Comparison of ENCODE assay signal across 23 cellular contexts in the genomic region with DNA sequence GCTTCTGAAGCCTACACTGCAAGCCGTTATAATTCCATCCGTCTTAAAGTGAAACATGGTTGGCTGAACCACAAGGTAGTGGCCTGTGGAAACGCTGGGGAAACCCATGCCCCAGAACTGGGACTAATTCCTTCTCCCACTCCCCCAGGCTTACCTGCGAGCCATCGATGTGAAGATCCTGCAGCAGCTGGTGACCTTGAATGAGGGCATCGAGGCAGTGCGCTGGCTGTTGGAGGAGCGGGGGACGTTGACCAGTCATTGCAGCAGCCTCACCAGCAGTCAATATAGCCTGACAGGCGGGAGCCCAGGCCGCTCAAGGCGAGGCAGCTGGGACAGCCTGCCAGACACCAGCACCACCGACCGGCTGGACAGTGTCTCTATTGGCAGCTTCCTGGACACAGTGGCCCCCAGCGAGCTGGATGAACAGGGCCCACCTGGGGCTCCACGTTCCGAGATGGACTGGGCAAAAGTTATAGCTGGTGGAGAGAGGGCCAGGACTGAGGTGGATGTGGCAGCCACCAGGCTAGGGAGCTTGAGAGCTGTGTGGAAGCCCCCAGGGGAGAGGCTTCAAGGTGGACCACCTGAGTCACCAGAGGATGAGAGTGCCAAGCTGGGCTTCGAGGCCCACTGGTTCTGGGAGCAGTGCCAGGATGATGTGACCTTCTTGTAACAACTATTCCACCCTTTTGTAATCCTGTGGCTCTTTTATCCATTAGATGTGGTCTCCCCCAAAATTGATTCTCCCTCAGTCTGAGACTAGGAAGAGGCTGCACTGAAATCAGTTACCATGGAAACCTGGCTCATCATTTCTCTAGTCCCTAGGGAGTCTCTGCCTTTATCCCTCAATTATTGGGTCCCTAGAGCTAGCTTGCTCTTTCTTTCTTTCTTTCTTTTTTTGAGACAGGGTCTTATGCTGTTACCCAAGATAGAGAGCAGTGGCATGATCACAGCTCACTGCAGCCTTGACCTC. TPM values are rescaled to one million over a fixed set of nuclear protein-coding genes. Genes with fewer than 3 reads are reported as not detected.
A peak's percentile ranks its signal among the peaks of the same experiment; 100 is the strongest.
DNase-seq lines count a peak whose midpoint lies in the region; ATAC-seq and TF ChIP-seq lines count a peak whose summit lies in the region.
"Had no signal": no experiment of that assay in that cellular context is flagged by ENCODE, and none has a peak within 500 bp of the region (broad histone marks: within the 10 kb centered on the region; RNA-seq: fewer than 3 reads in every experiment).

No MANE protein-coding gene starts in this region.

- BruUV-seq in A673 (replicated peaks; lab: Mats Ljungman, UMichigan), result no TSS peak

- no peaks in the 10 kb centered on the region for H3K27me3 ChIP-seq in dorsolateral prefrontal cortex
- no peaks in the 10 kb centered on the region for H3K27me3 ChIP-seq in A673 (replicated peaks; ENCODE audit: insufficient read depth, low read depth, low read length, poor library complexity)
- H3K27me3 ChIP-seq: BLaER1, tibial artery had no signal

- H3K4me3 ChIP-seq in dorsolateral prefrontal cortex (peak overlapping the region in 1 of 59 donors; percentile 18), A673 (ENCODE audit: low read depth, low read length, poor library complexity, severe bottlenecking) (no peak overlapping the region)
- H3K4me3 ChIP-seq: BLaER1, GM23338, tibial artery had no signal

- POLR2A ChIA-PET in A673 (lab: Charles Lee; ENCODE audit: low non-redundant PET), result no interaction called here

- no peaks in the 10 kb centered on the region for H3K4me1 ChIP-seq in A673 (ENCODE audit: insufficient read depth, low read length, poor library complexity, severe bottlenecking)

- no peak for TF ChIP-seq CTCF in dorsolateral prefrontal cortex (IDR thresholded peaks at IDR 0.05 in 54 of 56, conservative IDR thresholded peaks at IDR 0.05 in 2 of 56; ENCODE audit: low read depth in 1 of 56, partially characterized antibody in 56 of 56)
- TF ChIP-seq CTCF in A673 (conservative IDR thresholded peaks at IDR 0.05; ENCODE audit: low read depth, low read length), result no peak

- H3K36me3 ChIP-seq in A673 (ENCODE audit: insufficient read depth, low read length, poor library complexity, severe bottlenecking), result no peaks in the 10 kb centered on the region
- H3K36me3 ChIP-seq: BLaER1 had no signal

- ATAC-seq in GM21825 (IDR thresholded peaks at IDR 0.05; ENCODE audit: unreplicated experiment), result no peak
- ATAC-seq: GM23338 had no signal

- H3K27ac ChIP-seq in dorsolateral prefrontal cortex, result peak overlapping the region in 56 of 59 donors; percentile 0 to 100 (median 94)
- H3K27ac ChIP-seq in A673 (ENCODE audit: low read depth, low read length, poor library complexity, severe bottlenecking), result no peak overlapping the region
- H3K27ac ChIP-seq: BLaER1, tibial artery had no signal

- no peaks in the 10 kb centered on the region for H3K9me3 ChIP-seq in A673 (ENCODE audit: low read depth, low read length, poor library complexity, severe bottlenecking)
- H3K9me3 ChIP-seq: BLaER1, tibial artery had no signal

- DNase-seq in NCI-H1436 (lab: John Stamatoyannopoulos, UW) (peak; percentile 42), NCI-H1436 treated with DMSO at 0.1 percent for 48 hours (lab: John Stamatoyannopoulos, UW) (no peak), M059J (ENCODE audit: low read depth) (peak; percentile 48), dorsolateral prefrontal cortex (peak in 3 of 10 donors; percentile 10 to 53 (median 51)), pons (ENCODE audit: low spot score) (peak; percentile 42), A673 (ENCODE audit: low spot score) (no peak), NCI-H2196 treated with DMSO at 0.1 percent for 48 hours (lab: John Stamatoyannopoulos, UW; ENCODE audit: unreplicated experiment) (no peak)
- DNase-seq: 8988T; activated effector memory CD4-positive, alpha-beta T cell treated with anti-CD3 and anti-CD28 coated beads, Interleukin-2, amount 50 U/mL, for 16 hours; amniotic stem cell; effector memory CD4-positive, alpha-beta T cell; naive B cell; NCI-H187; NCI-H524 treated with DMSO at 0.1 percent for 48 hours; OCI-M1; stimulated activated CD4-positive, alpha-beta T cell treated with anti-CD3 and anti-CD28 coated beads, Interleukin-12 subunit alpha, Interleukin-12 subunit beta, amount 100 ng/mL, for 4 hours; tibial artery had no signal

- intact Hi-C loops in dorsolateral prefrontal cortex (cut with DNase I) (loop anchor here (2.0 to 5.0 kb wide), 4 partner anchors 21 to 83 kb away; partner anchors contain the start of genes LRRC41 (in 1 of the 2), POMGNT1 (in 1 of the 2) and UQCRH (in 1 of the 2)), A673 (cut with micrococcal nuclease; ENCODE audit: unreplicated experiment) (no loop called here)

- CTCF ChIA-PET in A673 (lab: Charles Lee), result interaction anchor here (0.7 kb wide), 1 partner anchor 27 kb away, joined by 4 read pairs; no protein-coding TSS in a partner anchor

RNA-seq across cellular contexts. Expression of gene LURAP1, which starts 16.7 kb away (rescaled TPM):
- total RNA-seq in M059J (2014; rRNA removed; shearing (Covaris generic)), result 0.32 and 0.89 TPM in 2 replicates
- total RNA-seq in dorsolateral prefrontal cortex, result 10 to 100 TPM; 15.7 to 34.1 (median 24.1) TPM
- total RNA-seq in A673 (2021), result 1.1 and 1.5 TPM in 2 replicates

RNA-seq across cellular contexts. Expression of gene POMGNT1, which starts 21.6 kb away (rescaled TPM):
- total RNA-seq in M059J (2014; rRNA removed; shearing (Covaris generic)), result 59.1 and 90.4 TPM in 2 replicates
- total RNA-seq in dorsolateral prefrontal cortex, result 100 to 1,000 TPM in 32 of 120 experiments, 10 to 100 TPM in 88; 58.7 to 145 (median 92.1) TPM
- 71.0 and 90.9 TPM in 2 replicates for total RNA-seq in A673 (2021)

RNA-seq across cellular contexts. Expression of gene RAD54L, which starts 27.7 kb away (rescaled TPM):
- 9.8 and 24.2 TPM in 2 replicates for total RNA-seq in M059J (2014; rRNA removed; shearing (Covaris generic))
- total RNA-seq in dorsolateral prefrontal cortex, result 10 to 100 TPM in 1 of 120 experiments, 1 to 10 TPM in 118, under 1 TPM in 1; 0.89 to 10.5 (median 4.8) TPM
- 49.0 and 50.7 TPM in 2 replicates for total RNA-seq in A673 (2021)

RNA-seq across cellular contexts. Expression of gene P3R3URF, which starts 43.5 kb away (rescaled TPM):
- not detected in 2 replicates for total RNA-seq in M059J (2014; rRNA removed; shearing (Covaris generic))
- total RNA-seq in dorsolateral prefrontal cortex (not detected), A673 (2021) (not detected in 2 replicates)
- total RNA-seq: GM23338, lung microvascular endothelial cell, MCF 10A, SK-MEL-5 had no signal

RNA-seq across cellular contexts. Expression of gene TSPAN1, which starts 44.9 kb away (rescaled TPM):
- 0.47 and 1.7 TPM in 2 replicates for total RNA-seq in M059J (2014; rRNA removed; shearing (Covaris generic))
- total RNA-seq in dorsolateral prefrontal cortex (1 to 10 TPM in 113 of 120 experiments, under 1 TPM in 7; 0.32 to 5.8 (median 2.6) TPM), A673 (2021) (not detected in 2 replicates)
- total RNA-seq: GM23338, lung microvascular endothelial cell, SK-MEL-5 had no signal

Comparison
In these comparisons a context has a peak if more than half of its experiments do, and no peak if none do; other contexts are left out.
1. DNase-seq: peak in NCI-H1436 (single experiment), M059J (single experiment) and pons (single experiment); none in NCI-H1436 treated with DMSO at 0.1 percent for 48 hours (single experiment), A673 (single experiment) and NCI-H2196 treated with DMSO at 0.1 percent for 48 hours (single experiment).